Comparison of ENCODE assay signal across 11 cellular contexts in genomic region chr22:30079952-30080533, GRCh38. TPM values are rescaled to one million over a fixed set of nuclear protein-coding genes. Genes with fewer than 3 reads are reported as not detected.
DNase-seq lines count a peak whose midpoint lies in the region; ATAC-seq and TF ChIP-seq lines count a peak whose summit lies in the region.
"Had no signal": no experiment of that assay in that cellular context is flagged by ENCODE, and none has a peak within 500 bp of the region (broad histone marks: within the 10 kb centered on the region; RNA-seq: fewer than 3 reads in every experiment).

TSS of gene HORMAD2 (plus strand) at chr22:30080464. CDS start at chr22:30093953, 13,489 bp downstream.

- no peak within 1 kb of the TSS for H2BK15ac ChIP-seq in mesendoderm (replicated peaks; ENCODE audit: low read depth)

- no peaks in the 10 kb centered on the region for H3K36me3 ChIP-seq in mesendoderm (ENCODE audit: control insufficient read depth, insufficient read depth, low read length)
- H3K36me3 ChIP-seq: adrenal gland had no signal

- no CpG with 5 or more reads among the region's 53 CpGs for WGBS in mesendoderm (ENCODE audit: extremely low coverage, insufficient coverage, low lambda C conversion rate)

- H3K4ac ChIP-seq in mesendoderm (ENCODE audit: low read depth, low read length), result no peak within 1 kb of the TSS

- no peak within 1 kb of the TSS for H2BK120ac ChIP-seq in mesendoderm (ENCODE audit: low read depth, low read length)

- TF ChIP-seq CTCF in fibroblast of mammary gland (conservative IDR thresholded peaks at IDR 0.05; ENCODE audit: control insufficient read depth, insufficient read depth, low read depth, low read length), result no peak

- H4K5ac ChIP-seq in mesendoderm (ENCODE audit: low read length), result no peak within 1 kb of the TSS

- ATAC-seq in HG02840 (IDR thresholded peaks at IDR 0.05; ENCODE audit: low FRiP score, unreplicated experiment), result no peak
- ATAC-seq in GM21528 (IDR thresholded peaks at IDR 0.05; ENCODE audit: low FRiP score, unreplicated experiment), result no peak

- H3K9ac ChIP-seq in mesendoderm (ENCODE audit: low read length), result peak within 1 kb of the TSS; percentile 57

- no peak within 1 kb of the TSS for H3K23ac ChIP-seq in mesendoderm (ENCODE audit: low read length)

- H3K79me2 ChIP-seq in mesendoderm (ENCODE audit: control insufficient read depth, insufficient read depth, low read length), result no peaks in the 10 kb centered on the region

- peak within 1 kb of the TSS; percentile 26 for H3K4me2 ChIP-seq in mesendoderm (ENCODE audit: low read length)

- H2BK5ac ChIP-seq in mesendoderm (ENCODE audit: low read length), result no peak within 1 kb of the TSS

- no peak within 1 kb of the TSS for H2AK5ac ChIP-seq in mesendoderm (ENCODE audit: low read length)

- no peaks in the 10 kb centered on the region for H3K4me1 ChIP-seq in mesendoderm (ENCODE audit: control insufficient read depth, low read depth, low read length)
- H3K4me1 ChIP-seq: adrenal gland had no signal

- H3K27ac ChIP-seq in mesendoderm (ENCODE audit: low read depth, low read length), result no peak within 1 kb of the TSS
- H3K27ac ChIP-seq: adrenal gland had no signal

- H3K18ac ChIP-seq in mesendoderm (ENCODE audit: low read length), result no peak within 1 kb of the TSS

- no peaks in the 10 kb centered on the region for H3K79me1 ChIP-seq in mesendoderm (ENCODE audit: low read length)

- H3K56ac ChIP-seq in mesendoderm (ENCODE audit: low read length), result peak within 1 kb of the TSS; percentile 81

- H3K4me3 ChIP-seq in fibroblast of mammary gland (ENCODE audit: control insufficient read depth, low read depth, low read length), result no peak within 1 kb of the TSS
- H3K4me3 ChIP-seq in mesendoderm (ENCODE audit: low read length), result no peak within 1 kb of the TSS

- no peak within 1 kb of the TSS for H4K8ac ChIP-seq in mesendoderm (ENCODE audit: low read depth, low read length)

- H3K27me3 ChIP-seq in mesendoderm (ENCODE audit: insufficient read depth, low read length, poor library complexity), result no peaks in the 10 kb centered on the region

- peak; percentile 3 for DNase-seq in stimulated activated CD4-positive, alpha-beta T cell treated with anti-CD3 and anti-CD28 coated beads, Interleukin-15, amount 100 ng/mL, for 24 hours
- no peak for DNase-seq in stimulated activated CD4-positive, alpha-beta T cell treated with anti-CD3 and anti-CD28 coated beads, Interleukin-2, amount 100 ng/mL, for 24 hours
- peak; percentile 19 for DNase-seq in fibroblast of mammary gland (ENCODE audit: low read depth)
- peak; percentile 95 for DNase-seq in mesendoderm
- no peak for DNase-seq in HuH-7 (ENCODE audit: low spot score)
- DNase-seq in NCI-H187 (lab: John Stamatoyannopoulos, UW), result no peak
- DNase-seq: T-helper 9 cell had no signal

RNA-seq across cellular contexts. Expression of gene HORMAD2, which starts in this region (rescaled TPM):
- not detected for polyA plus RNA-seq in mesendoderm (2013, experiment 1 of 2)
- 0.08 TPM for polyA plus RNA-seq in mesendoderm (2013, experiment 2 of 2)
- polyA plus RNA-seq: adrenal gland, AG04450 had no signal

Comparison
In these comparisons a context has a peak if more than half of its experiments do, and no peak if none do; other contexts are left out.
1. DNase-seq: peak in stimulated activated CD4-positive, alpha-beta T cell treated with anti-CD3 and anti-CD28 coated beads, Interleukin-15, amount 100 ng/mL, for 24 hours (single experiment), fibroblast of mammary gland (single experiment) and mesendoderm (single experiment); none in stimulated activated CD4-positive, alpha-beta T cell treated with anti-CD3 and anti-CD28 coated beads, Interleukin-2, amount 100 ng/mL, for 24 hours (0 of 2), HuH-7 (single experiment) and NCI-H187 (0 of 2).